ENCODE assay signal across 1 cellular context in the genomic region with DNA sequence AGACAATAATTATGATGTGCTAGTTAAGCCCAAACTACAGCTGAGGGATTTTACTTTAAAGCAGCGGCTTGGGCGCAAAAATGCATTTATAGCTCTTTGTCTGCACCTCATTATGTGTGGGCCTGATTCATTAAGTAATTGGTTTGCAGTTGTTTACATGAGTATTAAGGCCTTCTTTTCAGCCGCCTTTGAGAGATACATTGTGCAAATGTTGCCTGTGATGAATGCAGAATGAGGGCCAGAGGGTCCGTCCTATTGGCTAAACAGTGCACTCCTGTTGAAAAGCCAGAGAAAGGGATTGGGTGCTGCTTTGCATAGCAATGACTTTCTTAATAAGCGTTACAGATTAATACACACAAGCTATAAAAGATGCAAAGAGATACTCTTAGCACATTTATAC.
TF ChIP-seq lines count a peak whose summit lies in the region.

No MANE protein-coding gene starts in this region.

TF ChIP-seq in H1, 55 proteins besides CTCF, POLR2A, EP300 and RAD21:
- no peak for TF ChIP-seq SIN3A (conservative IDR thresholded peaks at IDR 0.05 in 1 of 2, IDR thresholded peaks at IDR 0.05 in 1 of 2; ENCODE audit: low read depth in 1 of 2, low read length in 2 of 2)
- TF ChIP-seq, protein P1, sequence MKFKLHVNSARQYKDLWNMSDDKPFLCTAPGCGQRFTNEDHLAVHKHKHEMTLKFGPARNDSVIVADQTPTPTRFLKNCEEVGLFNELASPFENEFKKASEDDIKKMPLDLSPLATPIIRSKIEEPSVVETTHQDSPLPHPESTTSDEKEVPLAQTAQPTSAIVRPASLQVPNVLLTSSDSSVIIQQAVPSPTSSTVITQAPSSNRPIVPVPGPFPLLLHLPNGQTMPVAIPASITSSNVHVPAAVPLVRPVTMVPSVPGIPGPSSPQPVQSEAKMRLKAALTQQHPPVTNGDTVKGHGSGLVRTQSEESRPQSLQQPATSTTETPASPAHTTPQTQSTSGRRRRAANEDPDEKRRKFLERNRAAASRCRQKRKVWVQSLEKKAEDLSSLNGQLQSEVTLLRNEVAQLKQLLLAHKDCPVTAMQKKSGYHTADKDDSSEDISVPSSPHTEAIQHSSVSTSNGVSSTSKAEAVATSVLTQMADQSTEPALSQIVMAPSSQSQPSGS (IDR thresholded peaks at IDR 0.05; ENCODE audit: low read length) = no peak
- no peak for TF ChIP-seq HDAC6 (IDR thresholded peaks at IDR 0.05; ENCODE audit: low read depth, low read length)
TF ChIP-seq in H1: peak in this region for 0.
